Comparison of ENCODE assay signal across 8 cellular contexts in the genomic region with DNA sequence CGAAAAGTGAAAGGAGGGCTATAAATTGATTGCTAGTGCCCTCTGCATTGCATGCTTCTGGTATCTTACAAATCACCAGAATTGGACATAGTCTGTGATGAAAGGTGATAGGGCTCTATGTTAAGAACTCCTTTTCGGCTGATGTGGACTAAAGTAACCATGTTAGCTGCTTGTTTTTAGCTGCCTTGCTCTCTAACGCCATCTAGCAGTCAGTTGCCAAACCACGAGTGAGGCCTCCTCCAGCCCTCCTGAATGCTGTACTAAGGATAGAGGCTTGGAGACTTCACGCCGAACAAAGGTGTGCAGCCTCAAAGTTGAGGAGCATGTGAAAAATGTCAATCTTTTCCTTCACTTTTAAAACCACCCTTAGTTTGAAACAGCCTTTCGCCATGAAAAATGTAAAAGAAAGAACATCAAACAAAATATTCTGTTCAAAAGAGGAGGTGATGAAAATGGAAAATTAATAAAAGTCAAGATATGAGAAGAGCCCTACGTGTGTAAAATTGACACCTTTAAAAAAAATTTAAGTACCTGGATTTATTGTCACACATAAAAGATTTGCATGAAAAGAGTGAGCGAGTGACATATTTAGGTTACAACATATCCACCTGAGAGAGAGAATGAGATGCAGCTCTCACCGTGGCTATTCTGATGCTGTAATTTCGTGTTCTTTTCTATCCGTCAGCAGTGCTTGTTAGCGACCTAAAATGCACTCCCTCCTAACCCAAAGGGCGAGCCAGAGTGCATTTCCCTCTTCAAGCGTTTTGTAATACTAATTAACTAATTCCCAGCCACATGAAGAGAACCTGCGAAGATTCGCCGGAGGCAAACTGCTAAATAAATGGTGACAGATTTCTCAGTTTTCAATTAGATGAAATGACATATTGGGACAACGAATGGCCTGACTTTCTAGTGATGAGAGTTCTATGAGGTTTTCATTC. TPM values are rescaled to one million over a fixed set of nuclear protein-coding genes. Genes with fewer than 3 reads are reported as not detected.
DNase-seq lines count a peak whose midpoint lies in the region; ATAC-seq and TF ChIP-seq lines count a peak whose summit lies in the region.

No MANE protein-coding gene starts in this region.

- H3K27me3 ChIP-seq in DOHH2 (ENCODE audit: control insufficient read depth, low read length), result no peaks in the 10 kb centered on the region

- no peaks in the 10 kb centered on the region for H3K4me1 ChIP-seq in DOHH2 (ENCODE audit: control insufficient read depth, low read length)

- intact Hi-C loops in posterior vena cava (cut with DNase I), result no loop called here

- H3K9me3 Mint-ChIP-seq in progenitor cell of endocrine pancreas (ENCODE audit: low read depth), result no peaks in the 10 kb centered on the region

- H3K4me3 Mint-ChIP-seq in progenitor cell of endocrine pancreas (ENCODE audit: low read depth), result no peak overlapping the region

- H3K79me2 ChIP-seq in DOHH2 (ENCODE audit: control insufficient read depth, low read length), result no peaks in the 10 kb centered on the region

- no peak overlapping the region for H3K4me2 ChIP-seq in DOHH2 (ENCODE audit: low read length)

- TF ChIP-seq CTCF in DOHH2 (IDR thresholded peaks at IDR 0.05; ENCODE audit: low read depth, low read length, poor library complexity, severe bottlenecking) (peak; percentile 85), progenitor cell of endocrine pancreas (IDR thresholded peaks at IDR 0.05; ENCODE audit: unreplicated experiment) (peak; percentile 89)

- no peaks in the 10 kb centered on the region for H3K9me2 ChIP-seq in DOHH2 (replicated peaks; ENCODE audit: control insufficient read depth, low read length)

- H3K9me3 ChIP-seq in DOHH2 (ENCODE audit: control insufficient read depth, insufficient read depth, low read length), result no peaks in the 10 kb centered on the region

- H3K4me3 ChIP-seq in DOHH2 (ENCODE audit: low read length), result no peak overlapping the region

- no peaks in the 10 kb centered on the region for H3K36me3 ChIP-seq in DOHH2 (ENCODE audit: control insufficient read depth, low read length)

- DNase-seq in NCI-H774 (lab: John Stamatoyannopoulos, UW) (peak; percentile 76), glomerular visceral epithelial cell (ENCODE audit: extremely low spot score) (peak; percentile 58), progenitor cell of endocrine pancreas (ENCODE audit: low spot score, unreplicated experiment) (peak; percentile 60), posterior vena cava (ENCODE audit: low spot score) (no peak)
- DNase-seq in activated T-cell treated with anti-CD3 and anti-CD28 coated beads, Interleukin-2, amount 50 U/mL, for 48 hours, result peak; percentile 52 to 56

- no peak overlapping the region for H3K27ac ChIP-seq in DOHH2 (ENCODE audit: low read depth, low read length)

- no peaks in the 10 kb centered on the region for H4K20me1 ChIP-seq in DOHH2 (ENCODE audit: control insufficient read depth, insufficient read depth, low read depth, low read length)

- no peaks in the 10 kb centered on the region for H3K36me3 Mint-ChIP-seq in progenitor cell of endocrine pancreas (ENCODE audit: insufficient read depth)

- no peak overlapping the region for H3K27ac Mint-ChIP-seq in progenitor cell of endocrine pancreas

- H3K27me3 Mint-ChIP-seq in progenitor cell of endocrine pancreas, result peaks cover 2% of the 10 kb centered on the region

- ATAC-seq in GM21367 (IDR thresholded peaks at IDR 0.05; ENCODE audit: unreplicated experiment) (peak; percentile 94), HG03565 (IDR thresholded peaks at IDR 0.05; ENCODE audit: unreplicated experiment) (peak; percentile 94)

- H3F3A ChIP-seq in DOHH2 (ENCODE audit: control insufficient read depth, insufficient read depth), result no peaks in the 10 kb centered on the region

- H3K4me1 Mint-ChIP-seq in progenitor cell of endocrine pancreas (ENCODE audit: low read depth), result no peaks in the 10 kb centered on the region

RNA-seq across cellular contexts. Expression of a gene that starts 8.0 kb away (rescaled TPM):
- 0.07 TPM in 1 of 2 replicates, not detected in the other for total RNA-seq in progenitor cell of endocrine pancreas
- total RNA-seq in posterior vena cava, result not detected
